1 cellular context compared by ENCODE assay signal in the genomic region with DNA sequence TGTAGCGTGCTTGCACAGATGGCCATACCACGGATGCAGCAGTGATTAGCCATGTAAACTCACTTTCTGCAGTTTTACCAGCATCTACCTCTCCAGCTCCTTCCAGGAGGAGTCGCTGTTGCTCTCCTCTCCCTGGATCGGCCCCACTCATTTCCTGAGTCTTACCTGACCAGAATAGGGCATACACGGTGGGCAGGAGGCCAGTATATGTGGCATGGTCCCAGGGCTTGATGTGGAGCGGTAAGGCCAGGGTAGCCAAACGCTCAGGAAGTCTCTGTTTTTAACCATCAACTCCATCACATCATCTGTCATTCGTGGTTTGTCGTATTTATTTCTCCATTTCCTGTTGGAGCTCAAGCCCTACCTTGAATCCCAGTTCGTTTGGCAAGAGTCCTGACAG.
A peak's percentile ranks its signal among the peaks of the same experiment; 100 is the strongest.
TF ChIP-seq lines count a peak whose summit lies in the region.

No MANE protein-coding gene starts in this region.

TF ChIP-seq in K562, 482 proteins besides CTCF, POLR2A, EP300 and RAD21 (continued from another document):
- TF ChIP-seq, protein P1, sequence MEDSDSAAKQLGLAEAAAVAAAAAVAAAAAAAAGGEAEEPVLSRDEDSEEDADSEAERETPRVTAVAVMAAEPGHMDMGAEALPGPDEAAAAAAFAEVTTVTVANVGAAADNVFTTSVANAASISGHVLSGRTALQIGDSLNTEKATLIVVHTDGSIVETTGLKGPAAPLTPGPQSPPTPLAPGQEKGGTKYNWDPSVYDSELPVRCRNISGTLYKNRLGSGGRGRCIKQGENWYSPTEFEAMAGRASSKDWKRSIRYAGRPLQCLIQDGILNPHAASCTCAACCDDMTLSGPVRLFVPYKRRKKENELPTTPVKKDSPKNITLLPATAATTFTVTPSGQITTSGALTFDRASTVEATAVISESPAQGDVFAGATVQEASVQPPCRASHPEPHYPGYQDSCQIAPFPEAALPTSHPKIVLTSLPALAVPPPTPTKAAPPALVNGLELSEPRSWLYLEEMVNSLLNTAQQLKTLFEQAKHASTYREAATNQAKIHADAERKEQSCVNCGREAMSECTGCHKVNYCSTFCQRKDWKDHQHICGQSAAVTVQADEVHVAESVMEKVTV (CRISPR knock-in tag; IDR thresholded peaks at IDR 0.05), result peak; percentile 64
- TF ChIP-seq RHOXF2B (CRISPR knock-in tag; conservative IDR thresholded peaks at IDR 0.05), result no peak
- peak; percentile 71 for TF ChIP-seq SMC3 (conservative IDR thresholded peaks at IDR 0.05; ENCODE audit: insufficient read depth, low read depth, low read length)
- TF ChIP-seq, protein P2, sequence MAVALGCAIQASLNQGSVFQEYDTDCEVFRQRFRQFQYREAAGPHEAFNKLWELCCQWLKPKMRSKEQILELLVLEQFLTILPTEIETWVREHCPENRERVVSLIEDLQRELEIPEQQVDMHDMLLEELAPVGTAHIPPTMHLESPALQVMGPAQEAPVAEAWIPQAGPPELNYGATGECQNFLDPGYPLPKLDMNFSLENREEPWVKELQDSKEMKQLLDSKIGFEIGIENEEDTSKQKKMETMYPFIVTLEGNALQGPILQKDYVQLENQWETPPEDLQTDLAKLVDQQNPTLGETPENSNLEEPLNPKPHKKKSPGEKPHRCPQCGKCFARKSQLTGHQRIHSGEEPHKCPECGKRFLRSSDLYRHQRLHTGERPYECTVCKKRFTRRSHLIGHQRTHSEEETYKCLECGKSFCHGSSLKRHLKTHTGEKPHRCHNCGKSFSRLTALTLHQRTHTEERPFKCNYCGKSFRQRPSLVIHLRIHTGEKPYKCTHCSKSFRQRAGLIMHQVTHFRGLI (CRISPR knock-in tag; IDR thresholded peaks at IDR 0.05), result no peak
- TF ChIP-seq ZNF282 (CRISPR knock-in tag; IDR thresholded peaks at IDR 0.05), result no peak
- TF ChIP-seq PCBP1 (IDR thresholded peaks at IDR 0.05; ENCODE audit: low read depth, low read length, poor library complexity, severe bottlenecking), result no peak
- no peak for TF ChIP-seq MAFF (IDR thresholded peaks at IDR 0.05; ENCODE audit: low read length)
- no peak for TF ChIP-seq EGR1 (conservative IDR thresholded peaks at IDR 0.05)
- peak; percentile 40; the same call in 1 of the 2 replicates for TF ChIP-seq STAG1 (CRISPR knock-in tag; IDR thresholded peaks at IDR 0.05; ENCODE audit: borderline replicate concordance)
- TF ChIP-seq, protein P3, sequence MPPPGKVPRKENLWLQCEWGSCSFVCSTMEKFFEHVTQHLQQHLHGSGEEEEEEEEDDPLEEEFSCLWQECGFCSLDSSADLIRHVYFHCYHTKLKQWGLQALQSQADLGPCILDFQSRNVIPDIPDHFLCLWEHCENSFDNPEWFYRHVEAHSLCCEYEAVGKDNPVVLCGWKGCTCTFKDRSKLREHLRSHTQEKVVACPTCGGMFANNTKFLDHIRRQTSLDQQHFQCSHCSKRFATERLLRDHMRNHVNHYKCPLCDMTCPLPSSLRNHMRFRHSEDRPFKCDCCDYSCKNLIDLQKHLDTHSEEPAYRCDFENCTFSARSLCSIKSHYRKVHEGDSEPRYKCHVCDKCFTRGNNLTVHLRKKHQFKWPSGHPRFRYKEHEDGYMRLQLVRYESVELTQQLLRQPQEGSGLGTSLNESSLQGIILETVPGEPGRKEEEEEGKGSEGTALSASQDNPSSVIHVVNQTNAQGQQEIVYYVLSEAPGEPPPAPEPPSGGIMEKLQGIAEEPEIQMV (tag; conservative IDR thresholded peaks at IDR 0.05; ENCODE audit: low read depth), result no peak
